Comparison of ENCODE assay signal across 16 cellular contexts in the genomic region with DNA sequence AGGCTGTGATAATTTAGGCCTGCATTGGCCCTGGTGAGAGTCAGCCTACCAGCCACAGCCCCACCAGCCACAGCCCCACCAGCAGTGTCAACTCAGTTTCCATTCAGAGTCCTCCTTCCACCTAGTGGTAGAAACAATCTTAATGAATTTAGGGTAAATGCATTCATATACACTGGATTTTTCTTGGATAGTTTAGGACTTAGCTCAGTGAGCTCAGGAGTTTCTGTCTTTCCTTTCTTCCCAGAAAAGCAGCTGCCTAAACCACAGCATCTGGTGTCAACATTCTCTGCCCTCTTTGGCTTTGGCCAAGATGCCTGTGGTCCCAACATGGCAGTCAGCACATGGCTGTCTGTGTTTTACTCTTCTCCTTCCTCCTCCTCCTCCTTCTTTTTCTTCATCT.
A peak's percentile ranks its signal among the peaks of the same experiment; 100 is the strongest.
DNase-seq lines count a peak whose midpoint lies in the region; ATAC-seq and TF ChIP-seq lines count a peak whose summit lies in the region.
"Had no signal": no experiment of that assay in that cellular context is flagged by ENCODE, and none has a peak within 500 bp of the region (broad histone marks: within the 10 kb centered on the region; RNA-seq: fewer than 3 reads in every experiment).

No MANE protein-coding gene starts in this region.

- H3K27ac ChIP-seq in right lobe of liver = no peak overlapping the region
- H3K27ac ChIP-seq: body of pancreas, left lung, ovary had no signal

- no peaks in the 10 kb centered on the region for H3K36me3 ChIP-seq in right lobe of liver
- H3K36me3 ChIP-seq: left lung, ovary had no signal

- H3K27me3 Mint-ChIP-seq in activated CD8-positive, alpha-beta memory T cell treated with anti-CD3 and anti-CD28 coated beads, Interleukin-2, amount 10 ng/mL, durations not matched to agents 7 days and 5 days = peaks cover 8% of the 10 kb centered on the region
- no peaks in the 10 kb centered on the region for H3K27me3 Mint-ChIP-seq in activated CD4-positive, alpha-beta memory T cell treated with anti-CD3 and anti-CD28 coated beads for 36 hours

- H3K9me3 Mint-ChIP-seq in activated CD8-positive, alpha-beta memory T cell treated with anti-CD3 and anti-CD28 coated beads, Interleukin-2, amount 10 ng/mL, durations not matched to agents 7 days and 5 days (ENCODE audit: low read depth) = no peaks in the 10 kb centered on the region
- H3K9me3 Mint-ChIP-seq in activated CD4-positive, alpha-beta memory T cell treated with anti-CD3 and anti-CD28 coated beads for 36 hours = peaks cover 5% of the 10 kb centered on the region
- H3K9me3 Mint-ChIP-seq: CD8-positive, alpha-beta T cell had no signal

- CTCF ChIA-PET in activated CD8-positive, alpha-beta memory T cell treated with anti-CD3 and anti-CD28 coated beads, Interleukin-2, amount 10 ng/mL, durations not matched to agents 7 days and 5 days (lab: Charles Lee) = interaction anchor here (1.7 kb wide), 1 partner anchor 17 kb away, joined by 4 read pairs; no protein-coding TSS in a partner anchor
- CTCF ChIA-PET in activated CD4-positive, alpha-beta memory T cell treated with anti-CD3 and anti-CD28 coated beads for 36 hours (lab: Charles Lee) = interaction anchor here (1.1 kb wide), 2 partner anchors 17 to 40 kb away, joined by 3 read pairs; no protein-coding TSS in a partner anchor

- H3K36me3 Mint-ChIP-seq in activated CD8-positive, alpha-beta memory T cell treated with anti-CD3 and anti-CD28 coated beads, Interleukin-2, amount 10 ng/mL, durations not matched to agents 7 days and 5 days = no peaks in the 10 kb centered on the region
- no peaks in the 10 kb centered on the region for H3K36me3 Mint-ChIP-seq in activated CD4-positive, alpha-beta memory T cell treated with anti-CD3 and anti-CD28 coated beads for 36 hours
- H3K36me3 Mint-ChIP-seq: CD8-positive, alpha-beta T cell had no signal

- H3K27ac Mint-ChIP-seq in activated CD8-positive, alpha-beta memory T cell treated with anti-CD3 and anti-CD28 coated beads, Interleukin-2, amount 10 ng/mL, durations not matched to agents 7 days and 5 days = no peak overlapping the region
- no peak overlapping the region for H3K27ac Mint-ChIP-seq in activated CD4-positive, alpha-beta memory T cell treated with anti-CD3 and anti-CD28 coated beads for 36 hours
- H3K27ac Mint-ChIP-seq: CD8-positive, alpha-beta T cell had no signal

- H3K4me1 ChIP-seq in right lobe of liver = no peaks in the 10 kb centered on the region
- H3K4me1 ChIP-seq: body of pancreas, left lung had no signal

- DNase-seq in activated CD8-positive, alpha-beta memory T cell treated with anti-CD3 and anti-CD28 coated beads, Interleukin-2, amount 10 ng/mL, durations not matched to agents 7 days and 5 days = peak; percentile 19
- DNase-seq in activated CD8-positive, alpha-beta memory T cell treated with anti-CD3 and anti-CD28 coated beads, Interleukin-2, amount 50 U/mL, for 48 hours = no peak
- DNase-seq in astrocyte of the cerebellum (ENCODE audit: low read depth) = peak; percentile 57
- peak; percentile 64 for DNase-seq in fibroblast of villous mesenchyme (ENCODE audit: low read depth)
- no peak for DNase-seq in activated CD4-positive, alpha-beta memory T cell treated with anti-CD3 and anti-CD28 coated beads for 36 hours
- no peak for DNase-seq in NCI-H128 (lab: John Stamatoyannopoulos, UW; ENCODE audit: unreplicated experiment)
- no peak for DNase-seq in right lobe of liver
- no peak for DNase-seq in HuH-7 (ENCODE audit: low spot score)
- DNase-seq: 8988T; body of pancreas; CD8-positive, alpha-beta T cell; left lung; NCI-H187; ovary had no signal

- TF ChIP-seq CTCF in astrocyte of the cerebellum (IDR thresholded peaks at IDR 0.05; ENCODE audit: low read depth, low read length, missing control alignments) (peak; percentile 34), fibroblast of villous mesenchyme (IDR thresholded peaks at IDR 0.05; ENCODE audit: insufficient read depth, low read depth, low read length) (peak; percentile 13), right lobe of liver (IDR thresholded peaks at IDR 0.05) (no peak)

- H3K4me3 Mint-ChIP-seq in activated CD8-positive, alpha-beta memory T cell treated with anti-CD3 and anti-CD28 coated beads, Interleukin-2, amount 10 ng/mL, durations not matched to agents 7 days and 5 days = no peak overlapping the region
- no peak overlapping the region for H3K4me3 Mint-ChIP-seq in activated CD4-positive, alpha-beta memory T cell treated with anti-CD3 and anti-CD28 coated beads for 36 hours
- H3K4me3 Mint-ChIP-seq: CD8-positive, alpha-beta T cell had no signal

- no peaks in the 10 kb centered on the region for H3K9me3 ChIP-seq in right lobe of liver
- H3K9me3 ChIP-seq: body of pancreas, left lung, ovary had no signal

- intact Hi-C loops in activated CD4-positive, alpha-beta memory T cell treated with anti-CD3 and anti-CD28 coated beads for 36 hours (cut with micrococcal nuclease) = no loop called here
- intact Hi-C loops in right lobe of liver (cut with DNase I) = no loop called here

- H3K4me1 Mint-ChIP-seq in activated CD8-positive, alpha-beta memory T cell treated with anti-CD3 and anti-CD28 coated beads, Interleukin-2, amount 10 ng/mL, durations not matched to agents 7 days and 5 days = no peaks in the 10 kb centered on the region
- no peaks in the 10 kb centered on the region for H3K4me1 Mint-ChIP-seq in activated CD4-positive, alpha-beta memory T cell treated with anti-CD3 and anti-CD28 coated beads for 36 hours (ENCODE audit: low read depth)

- TF ChIP-seq POLR2A in right lobe of liver (IDR thresholded peaks at IDR 0.05) = no peak

- H3K4me3 ChIP-seq in astrocyte of the cerebellum (ENCODE audit: low read depth, low read length) = no peak overlapping the region
- H3K4me3 ChIP-seq in fibroblast of villous mesenchyme (ENCODE audit: low read depth, low read length) = no peak overlapping the region
- H3K4me3 ChIP-seq in right lobe of liver = no peak overlapping the region
- H3K4me3 ChIP-seq: body of pancreas, GM12878, left lung, ovary had no signal

- in situ Hi-C loops in astrocyte of the cerebellum (cut with HindIII; ENCODE audit: low sequenced_read_pairs) = loop anchor here (5.0 kb wide), 1 partner anchor 35 kb away; no protein-coding TSS in a partner anchor

- no peak for ATAC-seq in activated CD8-positive, alpha-beta memory T cell treated with anti-CD3 and anti-CD28 coated beads, Interleukin-2, amount 10 ng/mL, durations not matched to agents 7 days and 5 days
- ATAC-seq in right lobe of liver = no peak
- ATAC-seq: activated CD4-positive, CD25-positive, alpha-beta regulatory T cell treated with anti-CD3 and anti-CD28 coated beads, Interleukin-2, amount 50 U/mL, for 24 hours; body of pancreas; CD8-positive, alpha-beta T cell; GM12878 had no signal

- POLR2A ChIA-PET in activated CD4-positive, alpha-beta memory T cell treated with anti-CD3 and anti-CD28 coated beads for 36 hours (lab: Charles Lee) = no interaction called here

- H3K27me3 ChIP-seq in right lobe of liver = no peaks in the 10 kb centered on the region
- H3K27me3 ChIP-seq: body of pancreas, left lung, ovary had no signal

Comparison
In these comparisons a context has a peak if more than half of its experiments do, and no peak if none do; other contexts are left out.
1. DNase-seq: peak in activated CD8-positive, alpha-beta memory T cell treated with anti-CD3 and anti-CD28 coated beads, Interleukin-2, amount 10 ng/mL, durations not matched to agents 7 days and 5 days (single experiment), astrocyte of the cerebellum (single experiment) and fibroblast of villous mesenchyme (single experiment); none in activated CD8-positive, alpha-beta memory T cell treated with anti-CD3 and anti-CD28 coated beads, Interleukin-2, amount 50 U/mL, for 48 hours (single experiment), activated CD4-positive, alpha-beta memory T cell treated with anti-CD3 and anti-CD28 coated beads for 36 hours (single experiment), NCI-H128 (single experiment), right lobe of liver (0 of 3) and HuH-7 (single experiment).
2. CTCF ChIP-seq: peak in astrocyte of the cerebellum (single experiment) and fibroblast of villous mesenchyme (single experiment); none in right lobe of liver (0 of 4).